In genomic region chr14:58751788-58752187, GRCh38 we compare ENCODE assay signal across 19 cellular contexts.
"Had no signal": no experiment of that assay in that cellular context is flagged by ENCODE, and none has a peak within 500 bp of the region (broad histone marks: within the 10 kb centered on the region; RNA-seq: fewer than 3 reads in every experiment).

No MANE protein-coding gene starts in this region.

- ATAC-seq: activated CD8-positive, alpha-beta memory T cell treated with anti-CD3 and anti-CD28 coated beads, Interleukin-2, amount 10 ng/mL, durations not matched to agents 7 days and 5 days; effector memory CD8-positive, alpha-beta T cell; natural killer cell; stimulated activated memory B cell treated with anti-CD40 and anti-IgM and Interleukin-4, amounts not matched to agents 10 μg/mL and 1 μg/mL and 100 μg/mL, for 72 hours had no signal

- DNase-seq: activated B cell treated with CpG ODN at 0.5 μM for 24 hours; activated CD4-positive, alpha-beta memory T cell treated with anti-CD3 and anti-CD28 coated beads for 36 hours; activated CD4-positive, alpha-beta T cell treated with anti-CD3 and anti-CD28 coated beads for 4 hours; activated CD8-positive, alpha-beta memory T cell treated with anti-CD3 and anti-CD28 coated beads, Interleukin-2, amount 10 ng/mL, durations not matched to agents 7 days and 5 days; activated naive CD8-positive, alpha-beta T cell treated with anti-CD3 and anti-CD28 coated beads for 36 hours; dermis blood vessel endothelial cell; effector memory CD8-positive, alpha-beta T cell; foreskin melanocyte; glutamatergic neuron; islet precursor cell; left ventricle myocardium inferior; mammary epithelial cell; natural killer cell; sigmoid colon; stimulated activated CD4-positive, alpha-beta T cell treated with anti-CD3 and anti-CD28 coated beads, Interleukin-4, amount 100 ng/mL, for 4 hours; trophoblast cell had no signal

- H3K36me3 ChIP-seq: left ventricle myocardium inferior, sigmoid colon had no signal

- H3K27ac ChIP-seq: SK-N-MC had no signal

- H3K27me3 ChIP-seq: sigmoid colon had no signal

- H3K4me3 ChIP-seq: left ventricle myocardium inferior, sigmoid colon, SK-N-MC had no signal

- H3K9ac ChIP-seq: parathyroid adenoma had no signal

- H3K9me3 ChIP-seq: left ventricle myocardium inferior, sigmoid colon had no signal
